14 cellular contexts compared by ENCODE assay signal in genomic region chr13:26300140-26300539, GRCh38. TPM values are rescaled to one million over a fixed set of nuclear protein-coding genes. Genes with fewer than 3 reads are reported as not detected.
DNase-seq lines count a peak whose midpoint lies in the region; FAIRE-seq and TF ChIP-seq lines count a peak whose summit lies in the region.
"Had no signal": no experiment of that assay in that cellular context is flagged by ENCODE, and none has a peak within 500 bp of the region (broad histone marks: within the 10 kb centered on the region; RNA-seq: fewer than 3 reads in every experiment).

No MANE protein-coding gene starts in this region.

- peak overlapping the region; percentile 79 for H3K27ac Mint-ChIP-seq in astrocyte (ENCODE audit: unreplicated experiment)
- H3K27ac Mint-ChIP-seq: brain, immature natural killer cell had no signal

- TF ChIP-seq CTCF in A673 (conservative IDR thresholded peaks at IDR 0.05; ENCODE audit: low read depth, low read length) (no peak), astrocyte (IDR thresholded peaks at IDR 0.05; ENCODE audit: insufficient read depth, low read depth, low read length) (no peak)

- intact Hi-C loops in A673 (cut with micrococcal nuclease; ENCODE audit: unreplicated experiment) = no loop called here

- H3K4me3 ChIP-seq in A673 (ENCODE audit: low read depth, low read length, poor library complexity, severe bottlenecking) (no peak overlapping the region), GM23248 (peak overlapping the region; percentile 14; the same call in 1 of the 2 replicates), astrocyte (ENCODE audit: insufficient read depth, low read depth, low read length) (no peak overlapping the region)

- H3K4me3 Mint-ChIP-seq in astrocyte (ENCODE audit: unreplicated experiment) = no peak overlapping the region
- H3K4me3 Mint-ChIP-seq: brain, immature natural killer cell, naive B cell had no signal

- H3K9me2 ChIP-seq in GM23248 (ENCODE audit: insufficient read depth) = no peaks in the 10 kb centered on the region

- POLR2A ChIA-PET in A673 (lab: Charles Lee; ENCODE audit: low non-redundant PET) = no interaction called here

- no TSS peak for BruUV-seq in A673 (replicated peaks; lab: Mats Ljungman, UMichigan)

- H4K20me1 ChIP-seq in GM23248 (ENCODE audit: insufficient read depth) (no peaks in the 10 kb centered on the region; the same call in 1 of the 2 replicates), astrocyte (ENCODE audit: insufficient read depth, low read length) (peaks cover 25% of the 10 kb centered on the region)

- no peaks in the 10 kb centered on the region for H3K27me3 Mint-ChIP-seq in astrocyte (ENCODE audit: low read depth, unreplicated experiment)
- H3K27me3 Mint-ChIP-seq: brain, naive B cell had no signal

- peaks cover 24% of the 10 kb centered on the region for H3K4me1 Mint-ChIP-seq in astrocyte (ENCODE audit: low read depth, unreplicated experiment)

- H3K36me3 ChIP-seq in A673 (ENCODE audit: insufficient read depth, low read length, poor library complexity, severe bottlenecking) (no peaks in the 10 kb centered on the region), GM23248 (ENCODE audit: low read depth) (no peaks in the 10 kb centered on the region), astrocyte (ENCODE audit: insufficient read depth, low read length) (no peaks in the 10 kb centered on the region)

- H3K9me3 ChIP-seq in A673 (ENCODE audit: low read depth, low read length, poor library complexity, severe bottlenecking) (no peaks in the 10 kb centered on the region), GM23248 (ENCODE audit: low read depth) (no peaks in the 10 kb centered on the region), astrocyte (ENCODE audit: insufficient read depth, low read depth, low read length) (no peaks in the 10 kb centered on the region)

- H3K9ac ChIP-seq in GM23248 = no peak overlapping the region
- peak overlapping the region; percentile 7 for H3K9ac ChIP-seq in astrocyte (ENCODE audit: low read length)

- no peak overlapping the region for H3K27ac ChIP-seq in A673 (ENCODE audit: low read depth, low read length, poor library complexity, severe bottlenecking)
- H3K27ac ChIP-seq in GM23248 = peak overlapping the region; percentile 68
- H3K27ac ChIP-seq in astrocyte (ENCODE audit: low read depth, low read length) = peak overlapping the region; percentile 79

- in situ Hi-C loops in GM23248 (cut with MboI) = no loop called here

- H3K4me2 ChIP-seq in GM23248 (ENCODE audit: unreplicated experiment) (peak overlapping the region; percentile 72), astrocyte (ENCODE audit: low read length) (peak overlapping the region; percentile 70)

- no peaks in the 10 kb centered on the region for H3K9me3 Mint-ChIP-seq in astrocyte (ENCODE audit: unreplicated experiment)
- H3K9me3 Mint-ChIP-seq: immature natural killer cell, naive B cell had no signal

- CTCF ChIA-PET in A673 (lab: Charles Lee) = interaction anchor here (0.6 kb wide), 1 partner anchor 78 kb away, joined by 3 read pairs; no protein-coding TSS in a partner anchor

- H3K36me3 Mint-ChIP-seq in astrocyte (ENCODE audit: low read depth, unreplicated experiment) = no peaks in the 10 kb centered on the region
- H3K36me3 Mint-ChIP-seq: naive B cell had no signal

- H2AFZ ChIP-seq in GM23248 = no peak overlapping the region
- H2AFZ ChIP-seq in astrocyte (ENCODE audit: low read depth, low read length) = no peak overlapping the region

- no peaks in the 10 kb centered on the region for H3K4me1 ChIP-seq in A673 (ENCODE audit: insufficient read depth, low read length, poor library complexity, severe bottlenecking)
- peaks cover 35% of the 10 kb centered on the region for H3K4me1 ChIP-seq in GM23248 (ENCODE audit: insufficient read depth)
- peaks cover 19% of the 10 kb centered on the region for H3K4me1 ChIP-seq in astrocyte (ENCODE audit: insufficient read depth, low read length)

- WGBS in GM23248 (ENCODE audit: low coverage in 1 of 2, low lambda C conversion rate in 2 of 2, missing lambda C conversion rate in 2 of 2), 2 experiments = 56 to 59% methylated on average over 6 of the region's 6 CpGs

- H3K27me3 ChIP-seq in A673 (replicated peaks; ENCODE audit: insufficient read depth, low read depth, low read length, poor library complexity) (no peaks in the 10 kb centered on the region), GM23248 (replicated peaks; ENCODE audit: insufficient read depth) (no peaks in the 10 kb centered on the region), astrocyte (ENCODE audit: insufficient read depth, low read length) (no peaks in the 10 kb centered on the region)

- DNase-seq in A673 (ENCODE audit: low spot score) = peak; percentile 13
- DNase-seq in GM23248 = peak; percentile 92
- peak; percentile 86 for DNase-seq in astrocyte (ENCODE audit: low read depth)
- peak; percentile 8 for DNase-seq in kidney tubule cell (ENCODE audit: low spot score)
- no peak for DNase-seq in NCI-H1694 (lab: John Stamatoyannopoulos, UW)
- DNase-seq in middle frontal gyrus (ENCODE audit: extremely low spot score, low spot score) = no peak
- no peak for DNase-seq in putamen (ENCODE audit: low spot score)
- no peak for DNase-seq in DMS 273 (lab: John Stamatoyannopoulos, UW; ENCODE audit: unreplicated experiment)
- DNase-seq: immature natural killer cell; naive B cell; RPMI8226; small intestine; stimulated activated naive CD4-positive, alpha-beta T cell treated with Interleukin-2 at 50 U/mL for 16 hours had no signal

- peaks cover 90% of the 10 kb centered on the region for H3K79me2 ChIP-seq in GM23248 (ENCODE audit: insufficient read depth)
- H3K79me2 ChIP-seq in astrocyte (ENCODE audit: insufficient read depth, low read length) = peaks cover 77% of the 10 kb centered on the region

- no peak for FAIRE-seq in astrocyte (lab: Jason Lieb, UNC)
- FAIRE-seq: small intestine had no signal

- peaks cover 32% of the 10 kb centered on the region for H3F3A ChIP-seq in GM23248 (ENCODE audit: insufficient read depth)

RNA-seq across cellular contexts. Expression of gene CDK8, which starts 46.2 kb away (rescaled TPM):
- total RNA-seq in A673 (2021) = 22.9 and 23.1 TPM in 2 replicates
- 11.9 and 12.3 TPM in 2 replicates for total RNA-seq in GM23248 (2014; rRNA removed; shearing (Covaris generic))
- polyA plus RNA-seq in GM23248 (2016; fragmentation: Nextera tagmentation; extraction: Ambion mirVana) = 4.3 and 5.1 TPM in 2 replicates
- 27.4 and 32.4 TPM in 2 replicates for total RNA-seq in astrocyte

Comparison
In these comparisons a context has a peak if more than half of its experiments do, and no peak if none do; other contexts are left out.
1. DNase-seq: peak in A673 (single experiment), GM23248 (single experiment), astrocyte (single experiment) and kidney tubule cell (single experiment); none in NCI-H1694 (single experiment), middle frontal gyrus (single experiment), putamen (single experiment) and DMS 273 (single experiment).